In the genomic region with DNA sequence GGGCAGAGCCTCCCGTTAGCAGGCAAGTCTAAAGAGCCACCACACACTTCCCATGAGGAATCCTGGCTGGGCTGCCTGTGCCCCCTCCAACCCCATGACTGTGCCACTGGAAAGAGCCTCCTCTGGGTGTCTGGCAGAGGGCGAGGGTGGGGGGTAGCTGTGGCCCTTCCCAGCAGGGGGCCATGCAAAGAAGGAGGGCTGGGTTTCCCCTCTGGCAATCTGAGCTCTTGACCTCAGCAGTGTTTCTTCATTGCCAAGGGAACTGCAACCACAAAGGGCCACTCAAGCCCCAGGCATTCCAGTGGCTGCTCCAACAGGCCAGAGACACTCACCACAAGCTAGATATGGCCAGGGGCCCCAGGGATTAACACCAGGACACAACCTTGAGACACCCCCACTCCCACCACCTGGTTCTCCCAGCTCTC, we compare ENCODE assay signal across 9 cellular contexts. TPM values are rescaled to one million over a fixed set of nuclear protein-coding genes. Genes with fewer than 3 reads are reported as not detected.
DNase-seq lines count a peak whose midpoint lies in the region; ATAC-seq and TF ChIP-seq lines count a peak whose summit lies in the region.
"Had no signal": no experiment of that assay in that cellular context is flagged by ENCODE, and none has a peak within 500 bp of the region (broad histone marks: within the 10 kb centered on the region; RNA-seq: fewer than 3 reads in every experiment).

No MANE protein-coding gene starts in this region.

- WGBS in endodermal cell (ENCODE audit: insufficient coverage in 1 of 2, insufficient read length in 1 of 2), 2 experiments, result 73 to 83% methylated on average over 2 of the region's 2 CpGs
- no CpG with 5 or more reads among the region's 2 CpGs for WGBS in trophoblast cell (ENCODE audit: extremely low coverage, insufficient coverage, insufficient read length)

- POLR2A ChIA-PET in A673 (lab: Charles Lee; ENCODE audit: low non-redundant PET), result no interaction called here

- intact Hi-C loops in A673 (cut with micrococcal nuclease; ENCODE audit: unreplicated experiment), result no loop called here

- DNase-seq in GM03348 (ENCODE audit: low spot score) (peak; percentile 86), NCI-H2107 (lab: John Stamatoyannopoulos, UW) (peak; percentile 32), endodermal cell (peak; percentile 68), trophoblast cell (peak; percentile 94 to 96), MM.1S (no peak), A673 (ENCODE audit: low spot score) (no peak), NCI-H1048 (lab: John Stamatoyannopoulos, UW) (no peak)
- no peak for DNase-seq in activated CD8-positive, alpha-beta memory T cell treated with anti-CD3 and anti-CD28 coated beads, Interleukin-2, amount 10 ng/mL, durations not matched to agents 7 days and 5 days

- no peaks in the 10 kb centered on the region for H3K9me3 ChIP-seq in endodermal cell (ENCODE audit: control insufficient read depth, low read length)
- H3K9me3 ChIP-seq in trophoblast cell (ENCODE audit: insufficient read depth, low read depth, low read length), result peaks cover 4% of the 10 kb centered on the region
- H3K9me3 ChIP-seq in MM.1S (replicated peaks; ENCODE audit: insufficient read depth, low read length), result no peaks in the 10 kb centered on the region
- no peaks in the 10 kb centered on the region for H3K9me3 ChIP-seq in A673 (ENCODE audit: low read depth, low read length, poor library complexity, severe bottlenecking)

- H3K27ac ChIP-seq in endodermal cell (ENCODE audit: low read depth, low read length), result no peak overlapping the region
- H3K27ac ChIP-seq in trophoblast cell (ENCODE audit: low read depth, low read length), result no peak overlapping the region
- no peak overlapping the region for H3K27ac ChIP-seq in MM.1S (ENCODE audit: low read length)
- H3K27ac ChIP-seq in A673 (ENCODE audit: low read depth, low read length, poor library complexity, severe bottlenecking), result no peak overlapping the region
- H3K27ac ChIP-seq: SK-N-MC had no signal

- H3K79me2 ChIP-seq in trophoblast cell (ENCODE audit: control insufficient read depth, insufficient read depth, low read length, poor library complexity) (no peaks in the 10 kb centered on the region), MM.1S (ENCODE audit: low read length) (no peaks in the 10 kb centered on the region)

- H3K4me3 ChIP-seq in endodermal cell (ENCODE audit: low read length) (no peak overlapping the region), trophoblast cell (ENCODE audit: low read depth, low read length) (no peak overlapping the region), MM.1S (ENCODE audit: low read length) (no peak overlapping the region), A673 (ENCODE audit: low read depth, low read length, poor library complexity, severe bottlenecking) (no peak overlapping the region)
- H3K4me3 ChIP-seq: SK-N-MC had no signal

- H3K79me1 ChIP-seq in trophoblast cell (ENCODE audit: low read length), result no peaks in the 10 kb centered on the region

- no peak overlapping the region for H2BK12ac ChIP-seq in trophoblast cell (ENCODE audit: low read length)

- H3K18ac ChIP-seq in trophoblast cell (ENCODE audit: low read length), result no peak overlapping the region

- H3K4me1 ChIP-seq in endodermal cell (ENCODE audit: control insufficient read depth, insufficient read depth, low read length), result peaks cover 9% of the 10 kb centered on the region
- peaks cover 8 to 12% of the 10 kb centered on the region in 2 experiments for H3K4me1 ChIP-seq in trophoblast cell (ENCODE audit: control insufficient read depth in 1 of 2, insufficient read depth in 2 of 2, low read length in 2 of 2)
- H3K4me1 ChIP-seq in MM.1S (ENCODE audit: low read length), result no peaks in the 10 kb centered on the region
- peaks cover 7% of the 10 kb centered on the region for H3K4me1 ChIP-seq in A673 (ENCODE audit: insufficient read depth, low read length, poor library complexity, severe bottlenecking)

- CTCF ChIA-PET in activated CD8-positive, alpha-beta memory T cell treated with anti-CD3 and anti-CD28 coated beads, Interleukin-2, amount 10 ng/mL, durations not matched to agents 7 days and 5 days (lab: Charles Lee), result interaction anchor here (1.0 to 12.2 kb wide), 2 partner anchors 21 to 34 kb away, joined by 3 to 140 read pairs; no protein-coding TSS in a partner anchor
- CTCF ChIA-PET in A673 (lab: Charles Lee), result no interaction called here

- H2AFZ ChIP-seq in trophoblast cell (ENCODE audit: insufficient read depth, low read length, poor library complexity), result no peak overlapping the region
- no peak overlapping the region for H2AFZ ChIP-seq in MM.1S (ENCODE audit: low read length)

- H3K27ac Mint-ChIP-seq in endodermal cell, result no peak overlapping the region
- H3K27ac Mint-ChIP-seq in activated CD8-positive, alpha-beta memory T cell treated with anti-CD3 and anti-CD28 coated beads, Interleukin-2, amount 10 ng/mL, durations not matched to agents 7 days and 5 days, result no peak overlapping the region

- TF ChIP-seq CTCF in endodermal cell (conservative IDR thresholded peaks at IDR 0.05), result no peak
- no peak for TF ChIP-seq CTCF in MM.1S (IDR thresholded peaks at IDR 0.05; ENCODE audit: low read length)
- TF ChIP-seq CTCF in A673 (conservative IDR thresholded peaks at IDR 0.05; ENCODE audit: low read depth, low read length), result no peak

- no peaks in the 10 kb centered on the region for H3K9me3 Mint-ChIP-seq in endodermal cell
- H3K9me3 Mint-ChIP-seq in activated CD8-positive, alpha-beta memory T cell treated with anti-CD3 and anti-CD28 coated beads, Interleukin-2, amount 10 ng/mL, durations not matched to agents 7 days and 5 days (ENCODE audit: low read depth), result no peaks in the 10 kb centered on the region

- no peak overlapping the region for H2AK5ac ChIP-seq in trophoblast cell (ENCODE audit: low read length)

- peaks cover 7% of the 10 kb centered on the region for H3K4me1 Mint-ChIP-seq in endodermal cell
- H3K4me1 Mint-ChIP-seq in activated CD8-positive, alpha-beta memory T cell treated with anti-CD3 and anti-CD28 coated beads, Interleukin-2, amount 10 ng/mL, durations not matched to agents 7 days and 5 days, result peaks cover 25% of the 10 kb centered on the region

- H3K14ac ChIP-seq in trophoblast cell (ENCODE audit: low read length), result no peak overlapping the region

- no peak overlapping the region for H4K8ac ChIP-seq in trophoblast cell (ENCODE audit: low read depth, low read length)

- no peak overlapping the region for H3K23ac ChIP-seq in trophoblast cell (ENCODE audit: low read length)

- H3K4me2 ChIP-seq in trophoblast cell (ENCODE audit: low read length), result no peak overlapping the region
- no peak overlapping the region for H3K4me2 ChIP-seq in MM.1S (ENCODE audit: low read depth, low read length)

- H3K27me3 ChIP-seq in endodermal cell (ENCODE audit: control insufficient read depth, insufficient read depth, low read length, poor library complexity, severe bottlenecking) (peaks cover 51% of the 10 kb centered on the region), trophoblast cell (ENCODE audit: insufficient read depth, low read length) (peaks cover 32% of the 10 kb centered on the region), MM.1S (replicated peaks; ENCODE audit: insufficient read depth, low read length) (peaks cover 31% of the 10 kb centered on the region), A673 (replicated peaks; ENCODE audit: insufficient read depth, low read depth, low read length, poor library complexity) (peaks cover 28% of the 10 kb centered on the region)

- no peaks in the 10 kb centered on the region for H3K9me2 ChIP-seq in MM.1S (replicated peaks; ENCODE audit: insufficient read depth, low read length)

- H4K91ac ChIP-seq in trophoblast cell (ENCODE audit: low read depth, low read length), result no peak overlapping the region

- H2BK120ac ChIP-seq in trophoblast cell (ENCODE audit: insufficient read depth, low read length, poor library complexity), result no peak overlapping the region

- H4K12ac ChIP-seq in trophoblast cell (ENCODE audit: low read depth, low read length), result no peak overlapping the region

- H3K9ac ChIP-seq in endodermal cell (ENCODE audit: extremely low read depth, low read length, poor library complexity, severe bottlenecking) (no peak overlapping the region), trophoblast cell (ENCODE audit: low read length) (no peak overlapping the region), MM.1S (ENCODE audit: low read length) (no peak overlapping the region)

- no peak overlapping the region for H3K4me3 Mint-ChIP-seq in endodermal cell
- H3K4me3 Mint-ChIP-seq in activated CD8-positive, alpha-beta memory T cell treated with anti-CD3 and anti-CD28 coated beads, Interleukin-2, amount 10 ng/mL, durations not matched to agents 7 days and 5 days, result no peak overlapping the region

- BruUV-seq in A673 (replicated peaks; lab: Mats Ljungman, UMichigan), result no TSS peak

- H3K36me3 Mint-ChIP-seq in endodermal cell (ENCODE audit: low read depth), result peaks cover 4% of the 10 kb centered on the region
- no peaks in the 10 kb centered on the region for H3K36me3 Mint-ChIP-seq in activated CD8-positive, alpha-beta memory T cell treated with anti-CD3 and anti-CD28 coated beads, Interleukin-2, amount 10 ng/mL, durations not matched to agents 7 days and 5 days

- peaks cover 9% of the 10 kb centered on the region for H3K36me3 ChIP-seq in endodermal cell (ENCODE audit: control insufficient read depth, insufficient read depth, low read length)
- H3K36me3 ChIP-seq in trophoblast cell (ENCODE audit: control insufficient read depth in 1 of 2, insufficient read depth in 2 of 2, low read length in 2 of 2), result peaks cover 0 to under 1% of the 10 kb centered on the region in 2 experiments
- no peaks in the 10 kb centered on the region for H3K36me3 ChIP-seq in MM.1S (replicated peaks; ENCODE audit: insufficient read depth, low read length)
- H3K36me3 ChIP-seq in A673 (ENCODE audit: insufficient read depth, low read length, poor library complexity, severe bottlenecking), result no peaks in the 10 kb centered on the region

- peaks cover 58% of the 10 kb centered on the region for H3K27me3 Mint-ChIP-seq in endodermal cell (ENCODE audit: insufficient read depth)
- H3K27me3 Mint-ChIP-seq in activated CD8-positive, alpha-beta memory T cell treated with anti-CD3 and anti-CD28 coated beads, Interleukin-2, amount 10 ng/mL, durations not matched to agents 7 days and 5 days, result peaks cover 31% of the 10 kb centered on the region

- no peak for ATAC-seq in activated CD8-positive, alpha-beta memory T cell treated with anti-CD3 and anti-CD28 coated beads, Interleukin-2, amount 10 ng/mL, durations not matched to agents 7 days and 5 days

- no peaks in the 10 kb centered on the region for H4K20me1 ChIP-seq in MM.1S (ENCODE audit: insufficient read depth, low read length)

- no peak overlapping the region for H2BK5ac ChIP-seq in trophoblast cell (ENCODE audit: low read depth, low read length, poor library complexity)

- H3F3A ChIP-seq in MM.1S (ENCODE audit: insufficient read depth, low read length), result no peaks in the 10 kb centered on the region; the same call in 1 of the 2 replicates

- H3K4ac ChIP-seq in trophoblast cell (ENCODE audit: low read depth, low read length), result no peak overlapping the region

RNA-seq across cellular contexts. Expression of gene RRAD, which starts 1.7 kb away (rescaled TPM):
- under 1 TPM in 1 of 2 donors, not detected in 1; 0.55 TPM for total RNA-seq in endodermal cell
- 0.53 TPM for polyA plus RNA-seq in endodermal cell (2013, experiment 1 of 2)
- polyA plus RNA-seq in endodermal cell (2013, experiment 2 of 2), result 0.46 TPM
- 0.94 and 0.96 TPM in 2 replicates for polyA plus RNA-seq in trophoblast cell (2013)
- total RNA-seq in activated CD8-positive, alpha-beta memory T cell treated with anti-CD3 and anti-CD28 coated beads, Interleukin-2, amount 10 ng/mL, durations not matched to agents 7 days and 5 days, result 1 to 10 TPM in 1 of 2 experiments, under 1 TPM in 1; 0.55 to 2.5 TPM
- total RNA-seq in A673 (2021), result 0.19 and 0.28 TPM in 2 replicates

RNA-seq across cellular contexts. Expression of gene CIAO2B, which starts 7.2 kb away (rescaled TPM):
- 10 to 100 TPM; 70.2 to 87.7 TPM for total RNA-seq in endodermal cell
- 99.2 TPM for polyA plus RNA-seq in endodermal cell (2013, experiment 1 of 2)
- 88.5 TPM for polyA plus RNA-seq in endodermal cell (2013, experiment 2 of 2)
- 77.2 and 77.9 TPM in 2 replicates for polyA plus RNA-seq in trophoblast cell (2013)
- 100 to 1,000 TPM; 124 to 131 TPM for total RNA-seq in activated CD8-positive, alpha-beta memory T cell treated with anti-CD3 and anti-CD28 coated beads, Interleukin-2, amount 10 ng/mL, durations not matched to agents 7 days and 5 days
- total RNA-seq in A673 (2021), result 97.4 and 108 TPM in 2 replicates

RNA-seq across cellular contexts. Expression of gene CES2, which starts 8.3 kb away (rescaled TPM):
- total RNA-seq in endodermal cell, result 10 to 100 TPM; 28.7 to 36.8 TPM
- polyA plus RNA-seq in endodermal cell (2013, experiment 1 of 2), result 24.1 TPM
- polyA plus RNA-seq in endodermal cell (2013, experiment 2 of 2), result 20.5 TPM
- polyA plus RNA-seq in trophoblast cell (2013), result 11.5 and 12.3 TPM in 2 replicates
- total RNA-seq in activated CD8-positive, alpha-beta memory T cell treated with anti-CD3 and anti-CD28 coated beads, Interleukin-2, amount 10 ng/mL, durations not matched to agents 7 days and 5 days, result 10 to 100 TPM; 34.1 to 35.5 TPM
- 37.6 and 39.8 TPM in 2 replicates for total RNA-seq in A673 (2021)

RNA-seq across cellular contexts. Expression of gene CDH16, which starts 8.3 kb away (rescaled TPM):
- total RNA-seq in endodermal cell (not detected), A673 (2021) (not detected in 2 replicates)
- polyA plus RNA-seq in endodermal cell (2013, experiment 1 of 2), result not detected
- polyA plus RNA-seq in endodermal cell (2013, experiment 2 of 2), result not detected
- polyA plus RNA-seq in trophoblast cell (2013), result 0.04 TPM in 2 replicates
- total RNA-seq in activated CD8-positive, alpha-beta memory T cell treated with anti-CD3 and anti-CD28 coated beads, Interleukin-2, amount 10 ng/mL, durations not matched to agents 7 days and 5 days, result not detected

RNA-seq across cellular contexts. Expression of gene CES3, which starts 34.0 kb away (rescaled TPM):
- 1 to 10 TPM; 2.7 to 3.8 TPM for total RNA-seq in endodermal cell
- 6.9 TPM for polyA plus RNA-seq in endodermal cell (2013, experiment 1 of 2)
- polyA plus RNA-seq in endodermal cell (2013, experiment 2 of 2), result 3.8 TPM
- polyA plus RNA-seq in trophoblast cell (2013), result 0.17 and 0.26 TPM in 2 replicates
- 1 to 10 TPM; 2.3 to 4.5 TPM for total RNA-seq in activated CD8-positive, alpha-beta memory T cell treated with anti-CD3 and anti-CD28 coated beads, Interleukin-2, amount 10 ng/mL, durations not matched to agents 7 days and 5 days
- total RNA-seq in A673 (2021), result 3.0 and 3.9 TPM in 2 replicates

Comparison
In these comparisons a context has a peak if more than half of its experiments do, and no peak if none do; other contexts are left out.
1. DNase-seq: peak in GM03348 (single experiment), NCI-H2107 (single experiment), endodermal cell (single experiment) and trophoblast cell (2 of 2); none in activated CD8-positive, alpha-beta memory T cell treated with anti-CD3 and anti-CD28 coated beads, Interleukin-2, amount 10 ng/mL, durations not matched to agents 7 days and 5 days (single experiment), MM.1S (single experiment), A673 (single experiment) and NCI-H1048 (single experiment).